Comparison of ENCODE assay signal across 24 cellular contexts in genomic region chr1:76562292-76562691, GRCh38.
"Had no signal": no experiment of that assay in that cellular context is flagged by ENCODE, and none has a peak within 500 bp of the region (broad histone marks: within the 10 kb centered on the region; RNA-seq: fewer than 3 reads in every experiment).

No MANE protein-coding gene starts in this region.

- DNase-seq: islet precursor cell; left ventricle myocardium inferior; mesendoderm; naive B cell; natural killer cell; nephron progenitor cell; occipital lobe; psoas muscle; right lobe of liver; stimulated activated CD4-positive, alpha-beta T cell treated with anti-CD3 and anti-CD28 coated beads, Interleukin-1b, Interleukin-23, amount 100 ng/mL, for 48 hours; stimulated activated CD4-positive, alpha-beta T cell treated with anti-CD3 and anti-CD28 coated beads, Interleukin-2, amount 100 ng/mL, for 48 hours; stimulated activated CD4-positive, alpha-beta T cell treated with anti-CD3 and anti-CD28 coated beads, Interleukin-4, amount 100 ng/mL, for 4 hours; stimulated activated CD8-positive, alpha-beta memory T cell treated with anti-CD3 and anti-CD28 coated beads, Interleukin-4, amount 100 ng/mL, for 48 hours; stimulated activated naive CD4-positive, alpha-beta T cell treated with Interleukin-2 at 50 U/mL for 16 hours; stimulated activated naive CD8-positive, alpha-beta T cell treated with anti-CD3 and anti-CD28 coated beads, Interleukin-15, amount 100 ng/mL, for 72 hours; substantia nigra; uterus had no signal

- H3K27ac ChIP-seq: left ventricle myocardium inferior, neural progenitor cell, neutrophil, parathyroid adenoma, psoas muscle, right lobe of liver, tibial nerve, uterus had no signal

- H3K9me3 ChIP-seq: left ventricle myocardium inferior, neutrophil, psoas muscle, right lobe of liver, tibial nerve, uterus had no signal

- H3K4me3 ChIP-seq: left ventricle myocardium inferior, lung, neural progenitor cell, psoas muscle, right lobe of liver, smooth muscle cell, tibial nerve, uterus had no signal

- H3K4me1 ChIP-seq: left ventricle myocardium inferior, parathyroid adenoma, psoas muscle, right lobe of liver, tibial nerve, uterus had no signal

- H3K27me3 ChIP-seq: neural progenitor cell, neutrophil, right lobe of liver, tibial nerve, uterus had no signal

- ATAC-seq: natural killer cell; psoas muscle; right lobe of liver; stimulated activated memory B cell treated with anti-CD40 and anti-IgM and Interleukin-4, amounts not matched to agents 10 μg/mL and 1 μg/mL and 100 μg/mL, for 72 hours; stimulated activated naive CD8-positive, alpha-beta T cell treated with anti-CD3 and anti-CD28 coated beads, Interleukin-15, amount 100 ng/mL, for 72 hours had no signal
